ENCODE assay signal across 11 cellular contexts in genomic region chr3:114464548-114464947, GRCh38.
DNase-seq lines count a peak whose midpoint lies in the region; ATAC-seq and TF ChIP-seq lines count a peak whose summit lies in the region.
"Had no signal": no experiment of that assay in that cellular context is flagged by ENCODE, and none has a peak within 500 bp of the region (broad histone marks: within the 10 kb centered on the region; RNA-seq: fewer than 3 reads in every experiment).

No MANE protein-coding gene starts in this region.

- H3K36me3 ChIP-seq in WERI-Rb-1 = no peaks in the 10 kb centered on the region

- ATAC-seq in HG02623 (IDR thresholded peaks at IDR 0.05; ENCODE audit: unreplicated experiment) = peak; percentile 86
- peak; percentile 85 for ATAC-seq in HG03457 (IDR thresholded peaks at IDR 0.05; ENCODE audit: unreplicated experiment)
- no peak for ATAC-seq in T-cell (replicated peaks in 1 of 4)
- no peak for ATAC-seq in activated CD8-positive, alpha-beta memory T cell treated with anti-CD3 and anti-CD28 coated beads, Interleukin-2, amount 10 ng/mL, durations not matched to agents 7 days and 5 days

- H3K36me3 Mint-ChIP-seq in T-cell = peaks cover 3% of the 10 kb centered on the region
- H3K36me3 Mint-ChIP-seq in activated CD8-positive, alpha-beta memory T cell treated with anti-CD3 and anti-CD28 coated beads, Interleukin-2, amount 10 ng/mL, durations not matched to agents 7 days and 5 days = no peaks in the 10 kb centered on the region

- H3K9me3 ChIP-seq in WERI-Rb-1 (ENCODE audit: severe bottlenecking) = no peaks in the 10 kb centered on the region

- no peak overlapping the region for H3K27ac ChIP-seq in WERI-Rb-1

- H3K4me1 Mint-ChIP-seq in T-cell = peaks cover 0 to 17% (median under 1%) of the 10 kb centered on the region in 3 donors
- peaks cover 3% of the 10 kb centered on the region for H3K4me1 Mint-ChIP-seq in activated CD8-positive, alpha-beta memory T cell treated with anti-CD3 and anti-CD28 coated beads, Interleukin-2, amount 10 ng/mL, durations not matched to agents 7 days and 5 days

- TF ChIP-seq CTCF in GM12872 (IDR thresholded peaks at IDR 0.05; ENCODE audit: insufficient read depth, low read depth, low read length) = peak; percentile 28; the same call in 1 of the 3 replicates
- TF ChIP-seq CTCF in WERI-Rb-1 (IDR thresholded peaks at IDR 0.05; ENCODE audit: low read depth, low read length) = no peak

- no peak overlapping the region for H3K4me3 Mint-ChIP-seq in T-cell
- no peak overlapping the region for H3K4me3 Mint-ChIP-seq in activated CD8-positive, alpha-beta memory T cell treated with anti-CD3 and anti-CD28 coated beads, Interleukin-2, amount 10 ng/mL, durations not matched to agents 7 days and 5 days

- H3K27me3 Mint-ChIP-seq in T-cell = no peaks in the 10 kb centered on the region
- no peaks in the 10 kb centered on the region for H3K27me3 Mint-ChIP-seq in activated CD8-positive, alpha-beta memory T cell treated with anti-CD3 and anti-CD28 coated beads, Interleukin-2, amount 10 ng/mL, durations not matched to agents 7 days and 5 days

- H3K4me3 ChIP-seq in WERI-Rb-1 (ENCODE audit: low read depth, low read length) = no peak overlapping the region

- CTCF ChIA-PET in T-cell (lab: Charles Lee) = interaction anchor here in 1 of 2 donors (0.9 kb wide), 1 partner anchor 28 kb away, joined by 3 read pairs; no protein-coding TSS in a partner anchor
- CTCF ChIA-PET in activated CD8-positive, alpha-beta memory T cell treated with anti-CD3 and anti-CD28 coated beads, Interleukin-2, amount 10 ng/mL, durations not matched to agents 7 days and 5 days (lab: Charles Lee) = no interaction called here

- peak; percentile 15 for DNase-seq in GM19240 (ENCODE audit: insufficient read length, low spot score)
- DNase-seq in T-cell = no peak
- DNase-seq in NCI-H82 (lab: John Stamatoyannopoulos, UW) = no peak
- DNase-seq in WERI-Rb-1 = no peak
- DNase-seq in activated CD8-positive, alpha-beta memory T cell treated with anti-CD3 and anti-CD28 coated beads, Interleukin-2, amount 10 ng/mL, durations not matched to agents 7 days and 5 days = no peak
- DNase-seq: activated CD8-positive, alpha-beta memory T cell treated with anti-CD3 and anti-CD28 coated beads, Interleukin-2, amount 50 U/mL, for 4 hours; KG1; NCI-H226 had no signal

- no peaks in the 10 kb centered on the region for H3K9me3 Mint-ChIP-seq in T-cell
- H3K9me3 Mint-ChIP-seq in activated CD8-positive, alpha-beta memory T cell treated with anti-CD3 and anti-CD28 coated beads, Interleukin-2, amount 10 ng/mL, durations not matched to agents 7 days and 5 days (ENCODE audit: low read depth) = no peaks in the 10 kb centered on the region

- H3K27ac Mint-ChIP-seq in T-cell = no peak overlapping the region
- H3K27ac Mint-ChIP-seq in activated CD8-positive, alpha-beta memory T cell treated with anti-CD3 and anti-CD28 coated beads, Interleukin-2, amount 10 ng/mL, durations not matched to agents 7 days and 5 days = no peak overlapping the region

- POLR2A ChIA-PET in T-cell (lab: Charles Lee) = interaction anchor here in 1 of 2 donors (0.6 kb wide), 1 partner anchor 27 kb away, joined by 3 read pairs; no protein-coding TSS in a partner anchor

- peaks cover 21% of the 10 kb centered on the region for H3K27me3 ChIP-seq in WERI-Rb-1 (ENCODE audit: insufficient read depth, low read depth, severe bottlenecking)

Comparison
In these comparisons a context has a peak if more than half of its experiments do, and no peak if none do; other contexts are left out.
1. ATAC-seq: peak in HG02623 (single experiment) and HG03457 (single experiment); none in T-cell (0 of 4) and activated CD8-positive, alpha-beta memory T cell treated with anti-CD3 and anti-CD28 coated beads, Interleukin-2, amount 10 ng/mL, durations not matched to agents 7 days and 5 days (single experiment).